8 cellular contexts compared by ENCODE assay signal in genomic region chr6:130019796-130020105, GRCh38. TPM values are rescaled to one million over a fixed set of nuclear protein-coding genes. Genes with fewer than 3 reads are reported as not detected.
DNase-seq lines count a peak whose midpoint lies in the region; ATAC-seq and TF ChIP-seq lines count a peak whose summit lies in the region.

No MANE protein-coding gene starts in this region.

- peak overlapping the region; percentile 69 to 96 (median 84) for H3K4me3 ChIP-seq in heart left ventricle
- H3K4me3 ChIP-seq in astrocyte of the spinal cord (ENCODE audit: low read depth, low read length) = peak overlapping the region; percentile 85
- H3K4me3 ChIP-seq in lower leg skin (ENCODE audit: low read depth, poor library complexity, severe bottlenecking) = peak overlapping the region; percentile 60
- peak overlapping the region; percentile 83 to 94 for H3K4me3 ChIP-seq in uterus

- 0% methylated on average over 7 to 59 of the region's 59 CpGs for WGBS in heart left ventricle, 4 donors
- WGBS in lower leg skin, 2 donors = 0% methylated on average over 15 to 27 of the region's 59 CpGs

- TF ChIP-seq POLR2A in heart left ventricle (IDR thresholded peaks at IDR 0.05) (no peak), lower leg skin (IDR thresholded peaks at IDR 0.05) (no peak), uterus (IDR thresholded peaks at IDR 0.05) (no peak)

- H3K27me3 ChIP-seq in heart left ventricle (no peaks in the 10 kb centered on the region), uterus (no peaks in the 10 kb centered on the region)

- H3K4me1 ChIP-seq in heart left ventricle (peaks cover 0 to 10% (median 2%) of the 10 kb centered on the region in 12 donors), uterus (no peaks in the 10 kb centered on the region)

- TF ChIP-seq CTCF in heart left ventricle (IDR thresholded peaks at IDR 0.05) (no peak), astrocyte of the spinal cord (IDR thresholded peaks at IDR 0.05; ENCODE audit: low read depth, low read length) (no peak), lower leg skin (IDR thresholded peaks at IDR 0.05) (no peak), uterus (IDR thresholded peaks at IDR 0.05) (no peak)

- no peaks in the 10 kb centered on the region for H3K9me3 ChIP-seq in heart left ventricle
- no peaks in the 10 kb centered on the region for H3K9me3 ChIP-seq in uterus

- H3K27ac ChIP-seq in heart left ventricle (peak overlapping the region in 11 of 12 donors; percentile 50 to 93 (median 76)), uterus (peak overlapping the region; percentile 93 to 98)

- in situ Hi-C loops in astrocyte of the spinal cord (cut with HindIII; ENCODE audit: low sequenced_read_pairs) = no loop called here
- in situ Hi-C loops in G401 (cut with HindIII; ENCODE audit: low sequenced_read_pairs) = loop anchor here (25.0 kb wide), 1 partner anchor 432 kb away; no protein-coding TSS in a partner anchor

- intact Hi-C loops in heart left ventricle (cut with DNase I) (loop anchor here (2.0 to 10.0 kb wide), 11 partner anchors 75 to 525 kb away; no protein-coding TSS in a partner anchor), Right ventricle myocardium inferior (cut with DNase I) (loop anchor here (2.0 to 10.0 kb wide), 3 partner anchors 245 to 525 kb away; no protein-coding TSS in a partner anchor), lower leg skin (cut with DNase I; ENCODE audit: low total_unique reads) (loop anchor here (10.0 kb wide), 1 partner anchor 425 kb away; no protein-coding TSS in a partner anchor), uterus (cut with DNase I; ENCODE audit: low total_unique reads) (no loop called here)

- H3K36me3 ChIP-seq in heart left ventricle = no peaks in the 10 kb centered on the region
- no peaks in the 10 kb centered on the region for H3K36me3 ChIP-seq in uterus

- no peak for ATAC-seq in heart left ventricle
- no peak for ATAC-seq in Right ventricle myocardium inferior

- DNase-seq in heart left ventricle = no peak
- no peak for DNase-seq in Right ventricle myocardium inferior (ENCODE audit: missing footprints)
- no peak for DNase-seq in astrocyte of the spinal cord (ENCODE audit: low read depth, low spot score)
- DNase-seq in lower leg skin (ENCODE audit: low spot score in 2 of 2) = no peak
- no peak for DNase-seq in uterus
- no peak for DNase-seq in G401 (ENCODE audit: low spot score)
- no peak for DNase-seq in activated gamma-delta T cell treated with Interleukin-2 at 50 U/mL for 16 hours
- no peak for DNase-seq in NCI-H1694 treated with DMSO at 0.1 percent for 48 hours (lab: John Stamatoyannopoulos, UW)

RNA-seq across cellular contexts. Expression of gene L3MBTL3, which starts 1.4 kb away (rescaled TPM):
- 1 to 10 TPM; 1.2 to 4.9 (median 2.2) TPM for total RNA-seq in heart left ventricle
- 1 to 10 TPM in 1 of 2 donors, under 1 TPM in 1; 0.53 to 1.2 TPM for polyA plus RNA-seq in heart left ventricle
- total RNA-seq in Right ventricle myocardium inferior = 3.9 TPM
- 10 to 100 TPM in 1 of 4 donors, 1 to 10 TPM in 3; 4.0 to 10.0 (median 5.9) TPM for total RNA-seq in lower leg skin
- 10 to 100 TPM in 3 of 4 donors, 1 to 10 TPM in 1; 3.1 to 21.3 (median 16.1) TPM for total RNA-seq in uterus
- total RNA-seq in G401 (2014; rRNA removed; shearing (Covaris generic)) = 28.5 and 54.6 TPM in 2 replicates
